Comparison of ENCODE assay signal across 33 cellular contexts in the genomic region with DNA sequence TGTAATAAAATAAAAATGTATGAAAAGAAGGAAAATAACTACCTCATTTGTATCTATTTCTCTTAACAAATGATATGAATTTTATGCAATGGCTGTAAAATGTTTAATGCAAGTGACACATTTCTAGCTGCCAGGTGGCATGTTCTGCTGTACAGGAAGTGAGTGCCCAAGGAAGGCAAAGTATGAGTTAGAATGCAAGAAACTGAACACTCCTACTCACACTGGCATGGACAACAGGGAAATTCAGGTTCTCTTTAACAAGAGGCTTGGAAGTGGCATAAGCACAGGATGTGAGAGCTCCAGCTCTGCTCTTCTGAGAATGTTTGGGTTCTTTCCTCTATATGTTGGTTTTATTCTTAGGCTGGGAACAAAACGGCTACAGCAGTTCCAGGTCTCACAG. TPM values are rescaled to one million over a fixed set of nuclear protein-coding genes. Genes with fewer than 3 reads are reported as not detected.
"Had no signal": no experiment of that assay in that cellular context is flagged by ENCODE, and none has a peak within 500 bp of the region (broad histone marks: within the 10 kb centered on the region; RNA-seq: fewer than 3 reads in every experiment).

No MANE protein-coding gene starts in this region.

- H3K9ac ChIP-seq: SK-N-SH had no signal

- DNase-seq: activated CD4-positive, alpha-beta T cell treated with anti-CD3 and anti-CD28 coated beads for 36 hours; activated CD4-positive, alpha-beta T cell treated with anti-CD3 and anti-CD28 coated beads, Interleukin-2, amount 10 ng/mL, durations not matched to agents 7 days and 5 days; activated CD4-positive, alpha-beta T cell treated with anti-CD3 and anti-CD28 coated beads, Interleukin-2, amount 50 U/mL, for 48 hours; activated CD8-positive, alpha-beta T cell treated with anti-CD3 and anti-CD28 coated beads, Interleukin-2, amount 10 ng/mL, durations not matched to agents 7 days and 5 days; activated gamma-delta T cell; activated naive CD4-positive, alpha-beta T cell treated with Interleukin-2 at 50 U/mL for 16 hours; activated naive CD8-positive, alpha-beta T cell treated with anti-CD3 and anti-CD28 coated beads, Interleukin-2, amount 10 ng/mL, durations not matched to agents 7 days and 5 days; activated T-cell treated with anti-CD3 and anti-CD28 coated beads, Interleukin-2, amount 50 U/mL, for 24 hours; amygdala; body of pancreas; Kasumi-1; KG1; MM.1S; MV-4-11; NCI-H1092; NCI-H1436 treated with DMSO at 0.1 percent for 48 hours; NCI-H1694 treated with DMSO at 0.1 percent for 48 hours; NCI-H2029; NCI-H345; NCI-H524 treated with DMSO at 0.1 percent for 48 hours; Peyer's patch; RPMI8226; SHP77 treated with DMSO at 0.1 percent for 48 hours; SK-N-SH had no signal

- H3K4me3 Mint-ChIP-seq: activated CD4-positive, alpha-beta T cell treated with anti-CD3 and anti-CD28 coated beads for 36 hours; activated CD4-positive, alpha-beta T cell treated with anti-CD3 and anti-CD28 coated beads, Interleukin-2, amount 10 ng/mL, durations not matched to agents 7 days and 5 days; activated CD8-positive, alpha-beta T cell treated with anti-CD3 and anti-CD28 coated beads, Interleukin-2, amount 10 ng/mL, durations not matched to agents 7 days and 5 days; activated naive CD4-positive, alpha-beta T cell treated with anti-CD3 and anti-CD28 coated beads, Interleukin-2, amount 50 U/mL, for 24 hours; activated naive CD8-positive, alpha-beta T cell treated with anti-CD3 and anti-CD28 coated beads, Interleukin-2, amount 10 ng/mL, durations not matched to agents 7 days and 5 days; activated T-cell treated with anti-CD3 and anti-CD28 coated beads, Interleukin-2, amount 50 U/mL, for 24 hours; T-helper 1 cell treated with Interleukin-12 subunit alpha and Interleukin-12 subunit beta and Interleukin-4 antibody, amounts not matched to agents 30 μg/mL and 1 μg/mL, for 36 hours; T-helper 2 cell treated with Interferon-gamma antibody and Interleukin-4, amounts not matched to agents 5 μg/mL and 100 μg/mL, for 36 hours had no signal

- H3K27ac ChIP-seq: ascending aorta, body of pancreas, breast epithelium, Peyer's patch, SJSA1 had no signal

- H3K36me3 ChIP-seq: ascending aorta, breast epithelium, Peyer's patch, SJSA1 had no signal

- H3K27me3 ChIP-seq: ascending aorta, body of pancreas, breast epithelium, Peyer's patch, SJSA1 had no signal

- FAIRE-seq: TTC549 had no signal

- H3K4me1 Mint-ChIP-seq: activated naive CD4-positive, alpha-beta T cell treated with anti-CD3 and anti-CD28 coated beads, Interleukin-2, amount 50 U/mL, for 24 hours; activated naive CD8-positive, alpha-beta T cell treated with anti-CD3 and anti-CD28 coated beads, Interleukin-2, amount 10 ng/mL, durations not matched to agents 7 days and 5 days had no signal

- H3K4me2 ChIP-seq: SK-N-SH had no signal

- H3K4me3 ChIP-seq: ascending aorta, body of pancreas, breast epithelium, Peyer's patch, SJSA1 had no signal

- H3K36me3 Mint-ChIP-seq: activated naive CD4-positive, alpha-beta T cell treated with anti-CD3 and anti-CD28 coated beads, Interleukin-2, amount 50 U/mL, for 24 hours; activated naive CD8-positive, alpha-beta T cell treated with anti-CD3 and anti-CD28 coated beads, Interleukin-2, amount 10 ng/mL, durations not matched to agents 7 days and 5 days had no signal

- H3K27ac Mint-ChIP-seq: activated CD4-positive, alpha-beta T cell treated with anti-CD3 and anti-CD28 coated beads for 36 hours; activated CD4-positive, alpha-beta T cell treated with anti-CD3 and anti-CD28 coated beads, Interleukin-2, amount 10 ng/mL, durations not matched to agents 7 days and 5 days; activated CD8-positive, alpha-beta T cell treated with anti-CD3 and anti-CD28 coated beads, Interleukin-2, amount 10 ng/mL, durations not matched to agents 7 days and 5 days; activated naive CD4-positive, alpha-beta T cell treated with anti-CD3 and anti-CD28 coated beads, Interleukin-2, amount 50 U/mL, for 24 hours; activated naive CD8-positive, alpha-beta T cell treated with anti-CD3 and anti-CD28 coated beads, Interleukin-2, amount 10 ng/mL, durations not matched to agents 7 days and 5 days; activated T-cell treated with anti-CD3 and anti-CD28 coated beads, Interleukin-2, amount 50 U/mL, for 24 hours; activated T-helper 2 cell treated with anti-CD3 and anti-CD28 coated beads, Interferon-gamma antibody, Interleukin-2, Interleukin-4, amounts not matched to agents 10 μg/mL and 5 μg/mL and 100 μg/mL, durations not matched to agents 14 hours and 24 hours and 36 hours; T-helper 1 cell treated with Interleukin-12 subunit alpha and Interleukin-12 subunit beta and Interleukin-4 antibody, amounts not matched to agents 30 μg/mL and 1 μg/mL, for 36 hours; T-helper 2 cell treated with Interferon-gamma antibody and Interleukin-4, amounts not matched to agents 5 μg/mL and 100 μg/mL, for 36 hours had no signal

- H3K4me1 ChIP-seq: ascending aorta, body of pancreas, breast epithelium, Peyer's patch had no signal

- H3K9me3 ChIP-seq: ascending aorta, body of pancreas, breast epithelium, Peyer's patch, SJSA1, SK-N-SH had no signal

- H3K9me3 Mint-ChIP-seq: activated CD4-positive, alpha-beta T cell treated with anti-CD3 and anti-CD28 coated beads, Interleukin-2, amount 10 ng/mL, durations not matched to agents 7 days and 5 days; activated naive CD4-positive, alpha-beta T cell treated with anti-CD3 and anti-CD28 coated beads, Interleukin-2, amount 50 U/mL, for 24 hours; activated naive CD8-positive, alpha-beta T cell treated with anti-CD3 and anti-CD28 coated beads, Interleukin-2, amount 10 ng/mL, durations not matched to agents 7 days and 5 days; activated T-cell treated with anti-CD3 and anti-CD28 coated beads, Interleukin-2, amount 50 U/mL, for 24 hours; activated T-helper 2 cell treated with anti-CD3 and anti-CD28 coated beads, Interferon-gamma antibody, Interleukin-2, Interleukin-4, amounts not matched to agents 10 μg/mL and 5 μg/mL and 100 μg/mL, durations not matched to agents 14 hours and 24 hours and 36 hours; T-helper 1 cell treated with Interleukin-12 subunit alpha and Interleukin-12 subunit beta and Interleukin-4 antibody, amounts not matched to agents 30 μg/mL and 1 μg/mL, for 36 hours; T-helper 2 cell treated with Interferon-gamma antibody and Interleukin-4, amounts not matched to agents 5 μg/mL and 100 μg/mL, for 36 hours had no signal

RNA-seq across cellular contexts. Expression of a gene that starts 20.4 kb away (rescaled TPM):
- total RNA-seq: activated CD4-positive, alpha-beta T cell treated with anti-CD3 and anti-CD28 coated beads, Interleukin-2, amount 10 ng/mL, durations not matched to agents 7 days and 5 days; activated CD8-positive, alpha-beta T cell treated with anti-CD3 and anti-CD28 coated beads, Interleukin-2, amount 10 ng/mL, durations not matched to agents 7 days and 5 days; activated naive CD8-positive, alpha-beta T cell treated with anti-CD3 and anti-CD28 coated beads, Interleukin-2, amount 10 ng/mL, durations not matched to agents 7 days and 5 days; activated T-helper 2 cell treated with anti-CD3 and anti-CD28 coated beads, Interferon-gamma antibody, Interleukin-2, Interleukin-4, amounts not matched to agents 10 μg/mL and 5 μg/mL and 100 μg/mL, durations not matched to agents 14 hours and 24 hours and 36 hours; NCI-H460 had no signal
